ENCODE assay signal across 16 cellular contexts in genomic region chr4:1105067-1105466, GRCh38. TPM values are rescaled to one million over a fixed set of nuclear protein-coding genes. Genes with fewer than 3 reads are reported as not detected.
DNase-seq lines count a peak whose midpoint lies in the region; ATAC-seq, FAIRE-seq and TF ChIP-seq lines count a peak whose summit lies in the region.
"Had no signal": no experiment of that assay in that cellular context is flagged by ENCODE, and none has a peak within 500 bp of the region (broad histone marks: within the 10 kb centered on the region; RNA-seq: fewer than 3 reads in every experiment).

No MANE protein-coding gene starts in this region.

- H3K27ac Mint-ChIP-seq in T-helper 17 cell, result peak overlapping the region; percentile 32
- H3K27ac Mint-ChIP-seq in neural progenitor cell, result peak overlapping the region; percentile 96
- H3K27ac Mint-ChIP-seq: CD4-positive, CD25-positive, alpha-beta regulatory T cell; HFFc6 had no signal

- no peaks in the 10 kb centered on the region for H4K20me1 ChIP-seq in H1 (replicated peaks in 1 of 2; ENCODE audit: control insufficient read depth in 1 of 2, insufficient read depth in 2 of 2, low read length in 2 of 2)
- H4K20me1 ChIP-seq in neural progenitor cell (ENCODE audit: low read depth), result no peaks in the 10 kb centered on the region
- H4K20me1 ChIP-seq: BLaER1 treated with 17β-estradiol and CSF1 and Interleukin-3, amounts not matched to agents 10 nM and 100 nM had no signal

- DNase-seq in GM13976 (ENCODE audit: low spot score) (peak; percentile 13), T-helper 17 cell (no peak), H1 (ENCODE audit: low read depth in 1 of 2, low spot score in 2 of 2) (no peak), neural progenitor cell (ENCODE audit: low spot score) (no peak), T-helper 1 cell (no peak), NCI-H187 (lab: John Stamatoyannopoulos, UW) (no peak), upper lobe of right lung (no peak)
- DNase-seq: ACHN; CD4-positive, CD25-positive, alpha-beta regulatory T cell; GOT3; HCEC 1CT; HFFc6 had no signal

- H2AK5ac ChIP-seq in H1 (ENCODE audit: low read depth, low read length), result no peak overlapping the region

- H2BK15ac ChIP-seq in H1 (ENCODE audit: low read length), result no peak overlapping the region

- H2AFZ ChIP-seq in H1 (ENCODE audit: low read length), result no peak overlapping the region
- peak overlapping the region; percentile 34 for H2AFZ ChIP-seq in neural progenitor cell (replicated peaks)

- no peak overlapping the region for H3K27ac ChIP-seq in H1 (ENCODE audit: low read depth, low read length)
- no peak overlapping the region for H3K27ac ChIP-seq in neural progenitor cell
- no peak overlapping the region for H3K27ac ChIP-seq in upper lobe of right lung
- H3K27ac ChIP-seq: BLaER1 treated with 17β-estradiol and CSF1 and Interleukin-3, amounts not matched to agents 10 nM and 100 nM had no signal

- no peak overlapping the region for H3K23ac ChIP-seq in H1 (ENCODE audit: insufficient read length)

- POLR2A ChIA-PET in H1 (lab: Charles Lee; ENCODE audit: partially characterized antibody), result interaction anchor here (1.2 to 1.4 kb wide), 3 partner anchors 9 to 12 kb away, joined by 3 to 7 read pairs (median 3); no protein-coding TSS in a partner anchor

- no peak for FAIRE-seq in H1 (lab: Jason Lieb, UNC)

- TF ChIP-seq CTCF in GM13976 (IDR thresholded peaks at IDR 0.05; ENCODE audit: borderline replicate concordance, control extremely low read depth, extremely low read depth, insufficient read depth, missing control alignments) (no peak), H1 (IDR thresholded peaks at IDR 0.05; ENCODE audit: control extremely low read depth in 1 of 3, insufficient read depth in 1 of 3, low read depth in 1 of 3, low read length in 3 of 3) (no peak), neural progenitor cell (IDR thresholded peaks at IDR 0.05) (no peak), upper lobe of right lung (IDR thresholded peaks at IDR 0.05) (no peak)

- H3K36me3 Mint-ChIP-seq in T-helper 17 cell (ENCODE audit: low read depth) (peaks cover under 1% of the 10 kb centered on the region), neural progenitor cell (no peaks in the 10 kb centered on the region)
- H3K36me3 Mint-ChIP-seq: CD4-positive, CD25-positive, alpha-beta regulatory T cell had no signal

- H2BK20ac ChIP-seq in H1 (ENCODE audit: low read length), result no peak overlapping the region

- CTCF ChIA-PET in H1 (lab: Charles Lee; ENCODE audit: partially characterized antibody), result interaction anchor here (0.8 to 1.4 kb wide), 7 partner anchors 9 to 759 kb away, joined by 3 to 4 read pairs (median 3); no protein-coding TSS in a partner anchor

- H3K9me3 ChIP-seq in T-helper 17 cell (ENCODE audit: control insufficient read depth, low read length, poor library complexity, severe bottlenecking) (no peaks in the 10 kb centered on the region), H1 (ENCODE audit: insufficient read depth in 2 of 2, low read depth in 1 of 2, low read length in 1 of 2) (no peaks in the 10 kb centered on the region), neural progenitor cell (ENCODE audit: low read depth) (no peaks in the 10 kb centered on the region), upper lobe of right lung (no peaks in the 10 kb centered on the region)
- H3K9me3 ChIP-seq: BLaER1 treated with 17β-estradiol and CSF1 and Interleukin-3, amounts not matched to agents 10 nM and 100 nM had no signal

- H3K27me3 ChIP-seq in H1 (replicated peaks in 1 of 4; ENCODE audit: control insufficient read depth in 3 of 4, extremely low read depth in 1 of 4, insufficient read depth in 3 of 4, low read length in 3 of 4) (peaks cover 0 to 2% (median 0%) of the 10 kb centered on the region in 4 experiments; a peak in 1 of 7 replicates), neural progenitor cell (peaks cover 8% of the 10 kb centered on the region), upper lobe of right lung (no peaks in the 10 kb centered on the region)

- H3K56ac ChIP-seq in H1 (replicated peaks; ENCODE audit: insufficient read length, low read depth, low read length), result no peak overlapping the region

- no peak overlapping the region for H3K4me2 ChIP-seq in H1 (ENCODE audit: insufficient read depth in 1 of 2, low read depth in 2 of 2, low read length in 2 of 2)
- H3K4me2 ChIP-seq in neural progenitor cell, result peak overlapping the region; percentile 50

- ATAC-seq in T-helper 17 cell (no peak), GM18505 (IDR thresholded peaks at IDR 0.05; ENCODE audit: unreplicated experiment) (no peak), upper lobe of right lung (no peak)

- H4K91ac ChIP-seq in H1 (replicated peaks; ENCODE audit: insufficient read length, low read length), result no peak overlapping the region

- H3K36me3 ChIP-seq in H1 (ENCODE audit: control insufficient read depth in 2 of 4, insufficient read depth in 4 of 4, low read length in 3 of 4), result no peaks in the 10 kb centered on the region
- no peaks in the 10 kb centered on the region for H3K36me3 ChIP-seq in neural progenitor cell
- no peaks in the 10 kb centered on the region for H3K36me3 ChIP-seq in upper lobe of right lung
- H3K36me3 ChIP-seq: BLaER1 treated with 17β-estradiol and CSF1 and Interleukin-3, amounts not matched to agents 10 nM and 100 nM had no signal

- H4K5ac ChIP-seq in H1 (ENCODE audit: insufficient read length, low read depth, low read length), result no peak overlapping the region

- peaks cover 3% of the 10 kb centered on the region for H3F3A ChIP-seq in neural progenitor cell (ENCODE audit: low read depth)

- no peak overlapping the region for H2BK5ac ChIP-seq in H1 (ENCODE audit: low read depth, low read length)

- H3K4me3 Mint-ChIP-seq in T-helper 17 cell, result no peak overlapping the region
- peak overlapping the region; percentile 18 for H3K4me3 Mint-ChIP-seq in neural progenitor cell
- H3K4me3 Mint-ChIP-seq: CD4-positive, CD25-positive, alpha-beta regulatory T cell; HFFc6 had no signal

- H3K4me1 Mint-ChIP-seq in T-helper 17 cell (peaks cover 6% of the 10 kb centered on the region), neural progenitor cell (peaks cover 41% of the 10 kb centered on the region)

- no peaks in the 10 kb centered on the region for H3K79me1 ChIP-seq in H1 (ENCODE audit: low read depth, low read length)

- in situ Hi-C loops in GM13976 (cut with MboI; ENCODE audit: low sequenced_read_pairs, unreplicated experiment), result no loop called here

- 86% methylated on average over 12 of the region's 12 CpGs; no CpG with 5 or more reads in 1 of the 2 experiments for WGBS in H1 (ENCODE audit: extremely low coverage in 1 of 2, insufficient coverage in 1 of 2, insufficient read length in 1 of 2, insufficient replicate concordance in 2 of 2, low coverage in 1 of 2, low lambda C conversion rate in 2 of 2, missing lambda C conversion rate in 1 of 2), 2 experiments

- no peak overlapping the region for H3K4ac ChIP-seq in H1 (replicated peaks; ENCODE audit: insufficient read length, low read depth, low read length)

- peaks cover 5% of the 10 kb centered on the region for H3K9me3 Mint-ChIP-seq in neural progenitor cell
- H3K9me3 Mint-ChIP-seq: CD4-positive, CD25-positive, alpha-beta regulatory T cell; HFFc6 had no signal

- no peak overlapping the region for H2BK12ac ChIP-seq in H1 (ENCODE audit: low read depth, low read length)

- peak overlapping the region; percentile 18; the same call in 1 of the 2 replicates for H4K8ac ChIP-seq in H1 (ENCODE audit: extremely low read depth, insufficient read depth, low read length)

- intact Hi-C loops in upper lobe of right lung (cut with DNase I), result no loop called here

- no peak for TF ChIP-seq RAD21 in H1 (IDR thresholded peaks at IDR 0.05 in 1 of 2, conservative IDR thresholded peaks at IDR 0.05 in 1 of 2; ENCODE audit: low read depth in 2 of 2, low read length in 2 of 2)

- TF ChIP-seq EP300 in H1 (IDR thresholded peaks at IDR 0.05; ENCODE audit: borderline replicate concordance in 1 of 2, low read depth in 2 of 2, low read length in 2 of 2), result no peak

- H3K23me2 ChIP-seq in H1 (ENCODE audit: low read depth, low read length), result peaks cover 2% of the 10 kb centered on the region; the same call in 1 of the 2 replicates

- H3K4me1 ChIP-seq in H1 (replicated peaks in 1 of 4; ENCODE audit: control insufficient read depth in 3 of 4, insufficient read depth in 4 of 4, low read length in 3 of 4) (peaks cover 0 to 6% (median 3%) of the 10 kb centered on the region in 4 experiments; a peak in 2 of 7 replicates), neural progenitor cell (peaks cover 15% of the 10 kb centered on the region), upper lobe of right lung (no peaks in the 10 kb centered on the region)

- no peak overlapping the region for H3K4me3 ChIP-seq in H1 (ENCODE audit: extremely low read depth in 1 of 4, insufficient read depth in 2 of 4, low read depth in 3 of 4, low read length in 4 of 4)
- no peak overlapping the region for H3K4me3 ChIP-seq in neural progenitor cell
- H3K4me3 ChIP-seq in upper lobe of right lung, result no peak overlapping the region
- H3K4me3 ChIP-seq: BLaER1 treated with 17β-estradiol and CSF1 and Interleukin-3, amounts not matched to agents 10 nM and 100 nM had no signal

- H3K9ac ChIP-seq in H1 (replicated peaks in 1 of 4; ENCODE audit: extremely low read depth in 1 of 4, low read depth in 3 of 4, low read length in 3 of 4), result no peak overlapping the region; a peak in 1 of 7 replicates
- H3K9ac ChIP-seq in neural progenitor cell, result no peak overlapping the region
- H3K9ac ChIP-seq: BLaER1 treated with 17β-estradiol and CSF1 and Interleukin-3, amounts not matched to agents 10 nM and 100 nM had no signal

- TF ChIP-seq POLR2A in H1 (IDR thresholded peaks at IDR 0.05; ENCODE audit: control extremely low read depth in 1 of 2, low read depth in 2 of 2, low read length in 2 of 2) (no peak), GM18505 (IDR thresholded peaks at IDR 0.05; ENCODE audit: borderline replicate concordance, extremely low read depth, insufficient read depth, insufficient read length) (no peak)

- no peak overlapping the region for H3K14ac ChIP-seq in H1 (ENCODE audit: insufficient read length)

- no peak overlapping the region for H2BK120ac ChIP-seq in H1 (replicated peaks; ENCODE audit: low read depth, low read length)

- H3K79me2 ChIP-seq in H1 (ENCODE audit: control insufficient read depth in 1 of 2, insufficient read depth in 2 of 2, low read length in 2 of 2), result no peaks in the 10 kb centered on the region
- H3K79me2 ChIP-seq in neural progenitor cell (ENCODE audit: low read depth), result no peaks in the 10 kb centered on the region

- peaks cover 24% of the 10 kb centered on the region for H3K27me3 Mint-ChIP-seq in T-helper 17 cell
- no peaks in the 10 kb centered on the region for H3K27me3 Mint-ChIP-seq in neural progenitor cell (ENCODE audit: insufficient read depth, low read depth)

- no peak overlapping the region for H3K18ac ChIP-seq in H1 (ENCODE audit: extremely low read depth, low read length)

RNA-seq across cellular contexts. Expression of gene RNF212, which starts 8.3 kb away (rescaled TPM):
- 1 to 10 TPM; 2.1 to 2.6 TPM for total RNA-seq in T-helper 17 cell
- total RNA-seq in H1 (2021; fragmentation: NEBNext Ultra II Directional; extraction: Animal tissue kit (Norgen Biotek cat#: 25700)), result 3.4 and 3.9 TPM in 2 replicates
- polyA plus RNA-seq in H1 (2011; rRNA removed), result 3.7 and 5.4 TPM in 2 replicates
- 4.5 TPM for polyA plus RNA-seq in H1 (2011; cell fraction: cytosol; rRNA removed)
- 8.3 TPM for polyA plus RNA-seq in H1 (2011; cell fraction: nucleus; rRNA removed)
- 4.8 to 8.3 TPM (median 7.1 TPM) in 4 replicates for polyA plus RNA-seq in H1 (2012, experiment 1 of 2)
- polyA plus RNA-seq in H1 (2012, experiment 2 of 2), result 3.2 TPM
- 5.7 TPM for polyA plus RNA-seq in H1 (2013, experiment 1 of 2)
- polyA plus RNA-seq in H1 (2013, experiment 2 of 2), result 6.7 TPM
- 0.82 and 4.0 TPM in 2 replicates for polyA minus RNA-seq in H1 (2011; rRNA and poly(A)+ RNA removed)
- 4.0 TPM for polyA minus RNA-seq in H1 (2011; cell fraction: cytosol; rRNA and poly(A)+ RNA removed)
- polyA minus RNA-seq in H1 (2011; cell fraction: nucleus; rRNA and poly(A)+ RNA removed), result 4.8 TPM
- total RNA-seq in neural progenitor cell (ENCODE audit: low replicate concordance), result 3.4 and 3.7 TPM in 2 replicates
- 6.9 TPM for total RNA-seq in upper lobe of right lung
- total RNA-seq: A172, Daoy, HFFc6 had no signal
